1 cellular context compared by ENCODE assay signal in genomic region chr1:82788038-82788437, GRCh38.
TF ChIP-seq lines count a peak whose summit lies in the region.

No MANE protein-coding gene starts in this region.

TF ChIP-seq in HEK293, 187 proteins besides CTCF, POLR2A, EP300 and RAD21 (continued from another document):
- TF ChIP-seq PRDM2 (tag by site-specific recombination; IDR thresholded peaks at IDR 0.05; ENCODE audit: borderline replicate concordance), result no peak
- TF ChIP-seq OVOL3 (tag by site-specific recombination; IDR thresholded peaks at IDR 0.05), result no peak
- TF ChIP-seq ZNF843 (tag by site-specific recombination; IDR thresholded peaks at IDR 0.05), result no peak
